1 cellular context compared by ENCODE assay signal in the genomic region with DNA sequence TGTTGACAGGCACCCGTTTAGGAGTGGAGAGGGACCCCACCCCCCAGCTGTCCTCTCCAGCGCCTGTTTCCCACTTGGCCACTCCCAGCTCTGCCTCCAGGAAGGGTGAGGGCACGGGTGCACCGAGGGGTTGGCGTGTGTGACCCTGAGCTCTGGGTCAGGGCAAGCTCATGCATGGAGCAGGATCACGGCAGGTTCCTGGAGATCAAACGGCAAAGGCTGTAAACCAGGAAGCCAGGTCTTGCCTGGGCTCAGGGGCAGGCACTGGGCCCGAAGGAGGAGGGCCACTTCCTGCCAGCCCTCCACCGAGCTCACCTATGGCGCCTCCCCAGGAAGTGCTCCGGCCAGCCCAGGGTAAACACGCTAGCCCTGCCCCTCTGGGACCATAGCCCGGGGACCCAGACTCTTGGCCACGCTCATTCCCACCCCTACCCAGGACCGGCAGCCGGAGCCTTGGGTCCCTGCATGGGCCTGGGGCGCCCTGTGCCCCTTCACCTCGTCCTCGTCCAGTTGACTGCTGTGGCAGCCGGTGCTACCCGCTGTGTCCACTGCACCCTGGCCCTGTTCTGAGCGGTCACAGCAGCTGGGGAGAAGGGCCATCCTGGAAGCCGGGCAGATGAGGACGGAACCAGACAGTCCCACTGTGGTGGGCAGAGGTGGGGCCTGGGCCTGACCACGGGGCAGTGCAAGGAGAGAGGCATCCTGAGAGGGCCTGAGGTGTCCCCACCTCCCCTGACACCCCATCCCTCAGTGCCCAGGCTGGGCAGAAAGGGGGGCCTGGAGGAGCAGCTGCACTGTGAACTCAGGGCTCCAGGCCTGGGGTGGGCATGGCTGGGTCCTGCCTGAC.
TF ChIP-seq lines count a peak whose summit lies in the region.

No MANE protein-coding gene starts in this region.

TF ChIP-seq in HepG2, 621 proteins besides CTCF, POLR2A, EP300 and RAD21 (continued from another document and continues in another):
- no peak for TF ChIP-seq ATM (IDR thresholded peaks at IDR 0.05; ENCODE audit: borderline replicate concordance)
- TF ChIP-seq ZNF879 (CRISPR knock-in tag; IDR thresholded peaks at IDR 0.05), result no peak; the same call in 1 of the 2 replicates
- peak; percentile 56; the same call in 1 of the 2 replicates for TF ChIP-seq KDM5B (CRISPR knock-in tag; IDR thresholded peaks at IDR 0.05; ENCODE audit: borderline replicate concordance)
- 0 out of 2 replicates have a peak, but pooled peaks have one; percentile 32 for TF ChIP-seq ZNF644 (CRISPR knock-in tag; IDR thresholded peaks at IDR 0.05; ENCODE audit: low read depth)
- TF ChIP-seq, protein P1, sequence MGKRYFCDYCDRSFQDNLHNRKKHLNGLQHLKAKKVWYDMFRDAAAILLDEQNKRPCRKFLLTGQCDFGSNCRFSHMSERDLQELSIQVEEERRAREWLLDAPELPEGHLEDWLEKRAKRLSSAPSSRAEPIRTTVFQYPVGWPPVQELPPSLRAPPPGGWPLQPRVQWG (CRISPR knock-in tag; IDR thresholded peaks at IDR 0.05; ENCODE audit: borderline replicate concordance, low read depth), result no peak
- no peak for TF ChIP-seq ZNF362 (CRISPR knock-in tag; IDR thresholded peaks at IDR 0.05; ENCODE audit: borderline replicate concordance)
- TF ChIP-seq HMG20B (CRISPR knock-in tag; conservative IDR thresholded peaks at IDR 0.05), result no peak
- TF ChIP-seq, protein P2, sequence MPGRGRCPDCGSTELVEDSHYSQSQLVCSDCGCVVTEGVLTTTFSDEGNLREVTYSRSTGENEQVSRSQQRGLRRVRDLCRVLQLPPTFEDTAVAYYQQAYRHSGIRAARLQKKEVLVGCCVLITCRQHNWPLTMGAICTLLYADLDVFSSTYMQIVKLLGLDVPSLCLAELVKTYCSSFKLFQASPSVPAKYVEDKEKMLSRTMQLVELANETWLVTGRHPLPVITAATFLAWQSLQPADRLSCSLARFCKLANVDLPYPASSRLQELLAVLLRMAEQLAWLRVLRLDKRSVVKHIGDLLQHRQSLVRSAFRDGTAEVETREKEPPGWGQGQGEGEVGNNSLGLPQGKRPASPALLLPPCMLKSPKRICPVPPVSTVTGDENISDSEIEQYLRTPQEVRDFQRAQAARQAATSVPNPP (CRISPR knock-in tag; IDR thresholded peaks at IDR 0.05), result no peak
- TF ChIP-seq, protein P3, sequence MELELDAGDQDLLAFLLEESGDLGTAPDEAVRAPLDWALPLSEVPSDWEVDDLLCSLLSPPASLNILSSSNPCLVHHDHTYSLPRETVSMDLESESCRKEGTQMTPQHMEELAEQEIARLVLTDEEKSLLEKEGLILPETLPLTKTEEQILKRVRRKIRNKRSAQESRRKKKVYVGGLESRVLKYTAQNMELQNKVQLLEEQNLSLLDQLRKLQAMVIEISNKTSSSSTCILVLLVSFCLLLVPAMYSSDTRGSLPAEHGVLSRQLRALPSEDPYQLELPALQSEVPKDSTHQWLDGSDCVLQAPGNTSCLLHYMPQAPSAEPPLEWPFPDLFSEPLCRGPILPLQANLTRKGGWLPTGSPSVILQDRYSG (CRISPR knock-in tag; IDR thresholded peaks at IDR 0.05), result peak; percentile 79; the same call in 1 of the 2 replicates
- 0 out of 2 replicates have a peak, but pooled peaks have one; percentile 41 for TF ChIP-seq ISX (CRISPR knock-in tag; conservative IDR thresholded peaks at IDR 0.05)
- no peak for TF ChIP-seq TRIM24 (CRISPR knock-in tag; IDR thresholded peaks at IDR 0.05)
- TF ChIP-seq ZNF451 (CRISPR knock-in tag; IDR thresholded peaks at IDR 0.05), result peak; percentile 79; the same call in 1 of the 2 replicates
- TF ChIP-seq NBN (conservative IDR thresholded peaks at IDR 0.05), result no peak
- TF ChIP-seq SCMH1 (CRISPR knock-in tag; IDR thresholded peaks at IDR 0.05; ENCODE audit: borderline replicate concordance), result no peak
- TF ChIP-seq, protein P4, sequence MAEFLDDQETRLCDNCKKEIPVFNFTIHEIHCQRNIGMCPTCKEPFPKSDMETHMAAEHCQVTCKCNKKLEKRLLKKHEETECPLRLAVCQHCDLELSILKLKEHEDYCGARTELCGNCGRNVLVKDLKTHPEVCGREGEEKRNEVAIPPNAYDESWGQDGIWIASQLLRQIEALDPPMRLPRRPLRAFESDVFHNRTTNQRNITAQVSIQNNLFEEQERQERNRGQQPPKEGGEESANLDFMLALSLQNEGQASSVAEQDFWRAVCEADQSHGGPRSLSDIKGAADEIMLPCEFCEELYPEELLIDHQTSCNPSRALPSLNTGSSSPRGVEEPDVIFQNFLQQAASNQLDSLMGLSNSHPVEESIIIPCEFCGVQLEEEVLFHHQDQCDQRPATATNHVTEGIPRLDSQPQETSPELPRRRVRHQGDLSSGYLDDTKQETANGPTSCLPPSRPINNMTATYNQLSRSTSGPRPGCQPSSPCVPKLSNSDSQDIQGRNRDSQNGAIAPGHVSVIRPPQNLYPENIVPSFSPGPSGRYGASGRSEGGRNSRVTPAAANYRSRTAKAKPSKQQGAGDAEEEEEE (CRISPR knock-in tag; IDR thresholded peaks at IDR 0.05; ENCODE audit: borderline replicate concordance), result peak; percentile 89
- TF ChIP-seq ZNF569 (CRISPR knock-in tag; IDR thresholded peaks at IDR 0.05; ENCODE audit: borderline replicate concordance), result no peak
- no peak for TF ChIP-seq KDM5A (IDR thresholded peaks at IDR 0.05; ENCODE audit: borderline replicate concordance, low read length)
- TF ChIP-seq FOXJ3 (CRISPR knock-in tag; IDR thresholded peaks at IDR 0.05; ENCODE audit: borderline replicate concordance), result peak; percentile 83; the same call in 1 of the 2 replicates
- TF ChIP-seq ZNF318 (CRISPR knock-in tag; IDR thresholded peaks at IDR 0.05), result peak; percentile 62; the same call in 1 of the 2 replicates
- TF ChIP-seq RFX3 (CRISPR knock-in tag; IDR thresholded peaks at IDR 0.05), result no peak
- TF ChIP-seq, protein P5, sequence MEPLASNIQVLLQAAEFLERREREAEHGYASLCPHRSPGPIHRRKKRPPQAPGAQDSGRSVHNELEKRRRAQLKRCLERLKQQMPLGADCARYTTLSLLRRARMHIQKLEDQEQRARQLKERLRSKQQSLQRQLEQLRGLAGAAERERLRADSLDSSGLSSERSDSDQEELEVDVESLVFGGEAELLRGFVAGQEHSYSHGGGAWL (CRISPR knock-in tag; IDR thresholded peaks at IDR 0.05), result 0 out of 2 replicates have a peak, but pooled peaks have one; percentile 19
- no peak for TF ChIP-seq ZNF567 (CRISPR knock-in tag; IDR thresholded peaks at IDR 0.05; ENCODE audit: borderline replicate concordance)
- no peak for TF ChIP-seq ZNF33A (CRISPR knock-in tag; IDR thresholded peaks at IDR 0.05; ENCODE audit: borderline replicate concordance)
- no peak for TF ChIP-seq RFX5 (IDR thresholded peaks at IDR 0.05; ENCODE audit: low read depth, low read length)
- 0 out of 2 replicates have a peak, but pooled peaks have one; percentile 58 for TF ChIP-seq MLXIP (CRISPR knock-in tag; IDR thresholded peaks at IDR 0.05; ENCODE audit: borderline replicate concordance)
- TF ChIP-seq, protein P6, sequence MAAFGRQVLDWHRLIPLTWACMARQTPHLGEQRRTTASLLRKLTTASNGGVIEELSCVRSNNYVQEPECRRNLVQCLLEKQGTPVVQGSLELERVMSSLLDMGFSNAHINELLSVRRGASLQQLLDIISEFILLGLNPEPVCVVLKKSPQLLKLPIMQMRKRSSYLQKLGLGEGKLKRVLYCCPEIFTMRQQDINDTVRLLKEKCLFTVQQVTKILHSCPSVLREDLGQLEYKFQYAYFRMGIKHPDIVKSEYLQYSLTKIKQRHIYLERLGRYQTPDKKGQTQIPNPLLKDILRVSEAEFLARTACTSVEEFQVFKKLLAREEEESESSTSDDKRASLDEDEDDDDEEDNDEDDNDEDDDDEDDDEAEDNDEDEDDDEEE (CRISPR knock-in tag; IDR thresholded peaks at IDR 0.05), result peak; percentile 89
